Comparison of ENCODE assay signal across 6 cellular contexts in the genomic region with DNA sequence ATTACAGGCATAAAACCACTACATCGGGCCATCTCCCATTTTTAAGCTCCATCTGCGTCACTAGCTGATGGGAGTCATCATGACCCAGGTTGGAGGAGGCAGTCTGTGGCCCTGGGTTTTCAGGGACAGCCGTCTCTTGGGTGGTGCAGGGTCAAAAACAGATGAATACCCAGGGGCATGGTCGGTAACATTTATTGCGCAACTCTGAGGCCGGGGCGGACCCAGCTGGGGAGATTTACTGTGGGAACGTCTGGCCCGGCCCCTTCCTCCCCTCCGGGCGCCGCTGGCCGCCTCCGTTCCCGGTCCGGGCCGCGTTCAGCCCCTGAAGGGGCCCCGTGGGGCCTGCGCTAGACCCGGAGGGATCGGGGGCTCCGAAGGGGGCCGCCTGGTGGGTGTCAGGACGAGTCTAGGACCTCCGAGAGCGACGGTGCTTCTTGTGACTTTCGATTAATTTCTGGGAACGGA. TPM values are rescaled to one million over a fixed set of nuclear protein-coding genes. Genes with fewer than 3 reads are reported as not detected.
DNase-seq lines count a peak whose midpoint lies in the region; FAIRE-seq and TF ChIP-seq lines count a peak whose summit lies in the region.

No MANE protein-coding gene starts in this region.

- H3K9ac ChIP-seq in GM23248, result peak overlapping the region; percentile 39; the same call in 1 of the 2 replicates

- H3K27ac ChIP-seq in GM23248, result no peak overlapping the region

- peak overlapping the region; percentile 55 for H3K4me2 ChIP-seq in GM23248 (ENCODE audit: unreplicated experiment)

- no peaks in the 10 kb centered on the region for H3K4me1 ChIP-seq in GM23248 (ENCODE audit: insufficient read depth)

- TF ChIP-seq CTCF in brain (conservative IDR thresholded peaks at IDR 0.05) (no peak), nephron (IDR thresholded peaks at IDR 0.05; ENCODE audit: unreplicated experiment in 3 of 3) (no peak)

- H3K27me3 ChIP-seq in GM23248 (replicated peaks; ENCODE audit: insufficient read depth), result no peaks in the 10 kb centered on the region; the same call in 1 of the 2 replicates

- TF ChIP-seq POLR2A in GM12892 (IDR thresholded peaks at IDR 0.05; ENCODE audit: low read depth, low read length), result no peak

- no peaks in the 10 kb centered on the region for H3K79me2 ChIP-seq in GM23248 (ENCODE audit: insufficient read depth)

- 2 to 3% methylated on average over 20 to 30 of the region's 30 CpGs for WGBS in GM23248 (ENCODE audit: low coverage in 1 of 2, low lambda C conversion rate in 2 of 2, missing lambda C conversion rate in 2 of 2), 2 experiments

- H3K4me1 Mint-ChIP-seq in brain, result peaks cover 15% of the 10 kb centered on the region
- H3K4me1 Mint-ChIP-seq in nephron, result peaks cover 6% of the 10 kb centered on the region

- H3K4me3 ChIP-seq in GM23248, result peak overlapping the region; percentile 54

- H3K27me3 Mint-ChIP-seq in brain (peaks cover 80% of the 10 kb centered on the region), nephron (ENCODE audit: low read depth) (peaks cover 88% of the 10 kb centered on the region)

- H3K9me3 ChIP-seq in GM23248 (ENCODE audit: low read depth), result no peaks in the 10 kb centered on the region

- peak overlapping the region; percentile 70 for H2AFZ ChIP-seq in GM23248

- H3K4me3 Mint-ChIP-seq in brain, result peak overlapping the region; percentile 46 to 83 (median 78)
- H3K4me3 Mint-ChIP-seq in nephron, result peak overlapping the region; percentile 79 to 86 (median 84)

- H3K36me3 Mint-ChIP-seq in brain (no peaks in the 10 kb centered on the region), nephron (ENCODE audit: low read depth) (peaks cover 3% of the 10 kb centered on the region)

- H4K20me1 ChIP-seq in GM23248 (ENCODE audit: insufficient read depth), result no peaks in the 10 kb centered on the region

- H3K27ac Mint-ChIP-seq in brain, result peak overlapping the region in 1 of 5 experiments; percentile 75
- H3K27ac Mint-ChIP-seq in nephron, result peak overlapping the region in 2 of 3 experiments; percentile 12 to 66

- no peaks in the 10 kb centered on the region for H3F3A ChIP-seq in GM23248 (ENCODE audit: insufficient read depth)

- H3K9me2 ChIP-seq in GM23248 (ENCODE audit: insufficient read depth), result no peaks in the 10 kb centered on the region

- no peaks in the 10 kb centered on the region for H3K36me3 ChIP-seq in GM23248 (ENCODE audit: low read depth)

- peak; percentile 67 for DNase-seq in GM23248
- DNase-seq in GM12892 (ENCODE audit: insufficient read length), result no peak
- DNase-seq in HK-2 (ENCODE audit: unreplicated experiment), result no peak
- no peak for DNase-seq in HTR-8/SVneo (ENCODE audit: insufficient read length, low spot score)

- H3K9me3 Mint-ChIP-seq in brain, result peaks cover 0 to 18% (median 0%) of the 10 kb centered on the region in 5 experiments
- H3K9me3 Mint-ChIP-seq in nephron, result no peaks in the 10 kb centered on the region

- in situ Hi-C loops in GM23248 (cut with MboI), result no loop called here

- FAIRE-seq in GM12892 (lab: Jason Lieb, UNC), result no peak
- no peak for FAIRE-seq in HTR-8/SVneo (lab: Jason Lieb, UNC)

RNA-seq across cellular contexts. Expression of gene RGL3, which starts 1.3 kb away (rescaled TPM):
- total RNA-seq in GM23248 (2014; rRNA removed; shearing (Covaris generic)), result 0.54 and 5.9 TPM in 2 replicates
- polyA plus RNA-seq in GM23248 (2016; fragmentation: Nextera tagmentation; extraction: Ambion mirVana) (0.43 and 1.4 TPM in 2 replicates), brain (ENCODE audit: insufficient read depth, low read depth, low replicate concordance) (17.6 TPM)
- polyA plus RNA-seq in GM12892 (2012; ENCODE audit: missing spikeins), result 0.34 TPM

RNA-seq across cellular contexts. Expression of gene ODAD3, which starts 14.5 kb away (rescaled TPM):
- total RNA-seq in GM23248 (2014; rRNA removed; shearing (Covaris generic)), result 0.54 TPM in 1 of 2 replicates, not detected in the other
- polyA plus RNA-seq in GM23248 (2016; fragmentation: Nextera tagmentation; extraction: Ambion mirVana) (0.44 and 0.95 TPM in 2 replicates), brain (ENCODE audit: insufficient read depth, low read depth, low replicate concordance) (7.7 TPM)
- polyA plus RNA-seq in GM12892 (2012; ENCODE audit: missing spikeins), result 0.74 TPM

RNA-seq across cellular contexts. Expression of gene PRKCSH, which starts 15.0 kb away (rescaled TPM):
- 118 and 142 TPM in 2 replicates for total RNA-seq in GM23248 (2014; rRNA removed; shearing (Covaris generic))
- polyA plus RNA-seq in GM23248 (2016; fragmentation: Nextera tagmentation; extraction: Ambion mirVana) (94.1 and 104 TPM in 2 replicates), brain (ENCODE audit: insufficient read depth, low read depth, low replicate concordance) (525 TPM)
- polyA plus RNA-seq in GM12892 (2012; ENCODE audit: missing spikeins), result 113 TPM

RNA-seq across cellular contexts. Expression of gene EPOR, which starts 36.3 kb away (rescaled TPM):
- 4.4 and 7.0 TPM in 2 replicates for total RNA-seq in GM23248 (2014; rRNA removed; shearing (Covaris generic))
- polyA plus RNA-seq in GM23248 (2016; fragmentation: Nextera tagmentation; extraction: Ambion mirVana) (4.3 and 4.7 TPM in 2 replicates), brain (ENCODE audit: insufficient read depth, low read depth, low replicate concordance) (10.6 TPM)
- polyA plus RNA-seq in GM12892 (2012; ENCODE audit: missing spikeins), result 3.6 TPM

RNA-seq across cellular contexts. Expression of gene SWSAP1, which starts 46.0 kb away (rescaled TPM):
- total RNA-seq in GM23248 (2014; rRNA removed; shearing (Covaris generic)), result 0.32 TPM in 1 of 2 replicates, not detected in the other
- polyA plus RNA-seq in GM23248 (2016; fragmentation: Nextera tagmentation; extraction: Ambion mirVana), result 1.3 and 1.4 TPM in 2 replicates
- polyA plus RNA-seq in brain (ENCODE audit: insufficient read depth, low read depth, low replicate concordance), result 1.5 TPM
- 1.1 TPM for polyA plus RNA-seq in GM12892 (2012; ENCODE audit: missing spikeins)
